Comparison of ENCODE assay signal across 8 cellular contexts in genomic region chr9:127899200-127899943, GRCh38. TPM values are rescaled to one million over a fixed set of nuclear protein-coding genes. Genes with fewer than 3 reads are reported as not detected.
DNase-seq lines count a peak whose midpoint lies in the region; ATAC-seq and TF ChIP-seq lines count a peak whose summit lies in the region.

A gene with protein sequence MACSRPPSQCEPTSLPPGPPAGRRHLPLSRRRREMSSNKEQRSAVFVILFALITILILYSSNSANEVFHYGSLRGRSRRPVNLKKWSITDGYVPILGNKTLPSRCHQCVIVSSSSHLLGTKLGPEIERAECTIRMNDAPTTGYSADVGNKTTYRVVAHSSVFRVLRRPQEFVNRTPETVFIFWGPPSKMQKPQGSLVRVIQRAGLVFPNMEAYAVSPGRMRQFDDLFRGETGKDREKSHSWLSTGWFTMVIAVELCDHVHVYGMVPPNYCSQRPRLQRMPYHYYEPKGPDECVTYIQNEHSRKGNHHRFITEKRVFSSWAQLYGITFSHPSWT (minus strand): TSS chr9:127899603. CDS start chr9:127897981, 1,622 bp downstream.

- peak; percentile 89 for DNase-seq in 8988T
- DNase-seq in GM13976 (ENCODE audit: low spot score), result peak; percentile 95
- peak; percentile 34 for DNase-seq in NOMO-1 treated with DMSO at 0.1 percent for 48 hours (lab: John Stamatoyannopoulos, UW; ENCODE audit: unreplicated experiment)
- DNase-seq in activated T-cell treated with anti-CD3 and anti-CD28 coated beads, Interleukin-2, amount 50 U/mL, for 24 hours, result peak; percentile 87
- peak; percentile 85 to 91 for DNase-seq in erythroblast (lab: John Stamatoyannopoulos, UW)
- peak; percentile 81 to 87 for DNase-seq in stimulated activated effector memory CD8-positive, alpha-beta T cell treated with anti-CD3 and anti-CD28 coated beads, Interleukin-12 subunit alpha, Interleukin-12 subunit beta, amount 100 ng/mL, for 72 hours (ENCODE audit: low spot score in 2 of 2)

- H3K27me3 ChIP-seq in mononuclear cell (ENCODE audit: insufficient read depth, low read length), result no peaks in the 10 kb centered on the region

- H3K27ac Mint-ChIP-seq in activated T-cell treated with anti-CD3 and anti-CD28 coated beads, Interleukin-2, amount 50 U/mL, for 24 hours, result peak within 1 kb of the TSS; percentile 88
- peak within 1 kb of the TSS; percentile 92 for H3K27ac Mint-ChIP-seq in stimulated activated effector memory CD8-positive, alpha-beta T cell treated with anti-CD3 and anti-CD28 coated beads, Interleukin-12 subunit alpha, Interleukin-12 subunit beta, amount 100 ng/mL, for 72 hours

- in situ Hi-C loops in GM13976 (cut with MboI; ENCODE audit: low sequenced_read_pairs, unreplicated experiment), result no loop called here

- peak; percentile 48 for ATAC-seq in HG03025 (IDR thresholded peaks at IDR 0.05; ENCODE audit: low FRiP score, unreplicated experiment)
- peak; percentile 77 for ATAC-seq in stimulated activated effector memory CD8-positive, alpha-beta T cell treated with anti-CD3 and anti-CD28 coated beads, Interleukin-12 subunit alpha, Interleukin-12 subunit beta, amount 100 ng/mL, for 72 hours

- peak; percentile 52 for TF ChIP-seq POLR2A in erythroblast (IDR thresholded peaks at IDR 0.05; ENCODE audit: low read length)

- TF ChIP-seq CTCF in GM13976 (IDR thresholded peaks at IDR 0.05; ENCODE audit: borderline replicate concordance, control extremely low read depth, extremely low read depth, insufficient read depth, missing control alignments), result peak; percentile 3

- peak within 1 kb of the TSS; percentile 84 for H3K4me3 Mint-ChIP-seq in activated T-cell treated with anti-CD3 and anti-CD28 coated beads, Interleukin-2, amount 50 U/mL, for 24 hours
- peak within 1 kb of the TSS; percentile 82 for H3K4me3 Mint-ChIP-seq in stimulated activated effector memory CD8-positive, alpha-beta T cell treated with anti-CD3 and anti-CD28 coated beads, Interleukin-12 subunit alpha, Interleukin-12 subunit beta, amount 100 ng/mL, for 72 hours

- peaks cover 42% of the 10 kb centered on the region for H3K4me1 Mint-ChIP-seq in activated T-cell treated with anti-CD3 and anti-CD28 coated beads, Interleukin-2, amount 50 U/mL, for 24 hours (ENCODE audit: low read depth)
- H3K4me1 Mint-ChIP-seq in stimulated activated effector memory CD8-positive, alpha-beta T cell treated with anti-CD3 and anti-CD28 coated beads, Interleukin-12 subunit alpha, Interleukin-12 subunit beta, amount 100 ng/mL, for 72 hours, result peaks cover 44% of the 10 kb centered on the region

- peaks cover 44% of the 10 kb centered on the region for H3K36me3 Mint-ChIP-seq in activated T-cell treated with anti-CD3 and anti-CD28 coated beads, Interleukin-2, amount 50 U/mL, for 24 hours (ENCODE audit: low read depth)
- peaks cover 76% of the 10 kb centered on the region for H3K36me3 Mint-ChIP-seq in stimulated activated effector memory CD8-positive, alpha-beta T cell treated with anti-CD3 and anti-CD28 coated beads, Interleukin-12 subunit alpha, Interleukin-12 subunit beta, amount 100 ng/mL, for 72 hours

- peaks cover 48% of the 10 kb centered on the region for H3K4me1 ChIP-seq in mononuclear cell (ENCODE audit: insufficient read depth, low read length)

- no peaks in the 10 kb centered on the region for H3K27me3 Mint-ChIP-seq in activated T-cell treated with anti-CD3 and anti-CD28 coated beads, Interleukin-2, amount 50 U/mL, for 24 hours

- no peaks in the 10 kb centered on the region for H3K9me3 ChIP-seq in mononuclear cell (ENCODE audit: low read depth, low read length)

- H3K4me3 ChIP-seq in mononuclear cell (ENCODE audit: low read length), result peak within 1 kb of the TSS; percentile 52

- H3K9me3 Mint-ChIP-seq in activated T-cell treated with anti-CD3 and anti-CD28 coated beads, Interleukin-2, amount 50 U/mL, for 24 hours, result no peaks in the 10 kb centered on the region
- H3K9me3 Mint-ChIP-seq in stimulated activated effector memory CD8-positive, alpha-beta T cell treated with anti-CD3 and anti-CD28 coated beads, Interleukin-12 subunit alpha, Interleukin-12 subunit beta, amount 100 ng/mL, for 72 hours, result no peaks in the 10 kb centered on the region

RNA-seq across cellular contexts. Expression of the gene that starts here (rescaled TPM):
- total RNA-seq in mononuclear cell, result 35.8 TPM

Comparison
In these comparisons a context has a peak if more than half of its experiments do, and no peak if none do; other contexts are left out.
1. Peak in every context shown above with its lines: DNase-seq, ATAC-seq and H3K4me3 ChIP-seq.
2. DNase-seq: peak in every context shown above with its lines; median percentile 95 in GM13976; 89 in 8988T; 88 in erythroblast; 87 in activated T-cell treated with anti-CD3 and anti-CD28 coated beads, Interleukin-2, amount 50 U/mL, for 24 hours; 84 in stimulated activated effector memory CD8-positive, alpha-beta T cell treated with anti-CD3 and anti-CD28 coated beads, Interleukin-12 subunit alpha, Interleukin-12 subunit beta, amount 100 ng/mL, for 72 hours; 34 in NOMO-1 treated with DMSO at 0.1 percent for 48 hours.